Comparison of ENCODE assay signal across 34 cellular contexts in genomic region chr13:108645376-108645775, GRCh38. TPM values are rescaled to one million over a fixed set of nuclear protein-coding genes. Genes with fewer than 3 reads are reported as not detected.
"Had no signal": no experiment of that assay in that cellular context is flagged by ENCODE, and none has a peak within 500 bp of the region (broad histone marks: within the 10 kb centered on the region; RNA-seq: fewer than 3 reads in every experiment).

No MANE protein-coding gene starts in this region.

- H3K36me3 ChIP-seq: adrenal gland, ascending aorta, brain microvascular endothelial cell, breast epithelium, cardiac muscle cell had no signal

- H3K4me1 ChIP-seq: adrenal gland, ascending aorta, body of pancreas, breast epithelium had no signal

- H3K9me3 ChIP-seq: adrenal gland, ascending aorta, body of pancreas had no signal

- FAIRE-seq: astrocyte, bronchial epithelial cell had no signal

- H3K4me3 ChIP-seq: adrenal gland, ascending aorta, body of pancreas, breast epithelium, cardiac muscle cell had no signal

- DNase-seq: activated effector memory CD4-positive, alpha-beta T cell treated with anti-CD3 and anti-CD28 coated beads, Interleukin-2, amount 50 U/mL, for 16 hours; activated effector memory CD4-positive, alpha-beta T cell treated with Interleukin-2 at 50 U/mL for 16 hours; activated gamma-delta T cell; activated gamma-delta T cell treated with Interleukin-2 at 50 U/mL for 16 hours; activated naive CD4-positive, alpha-beta T cell; activated naive CD4-positive, alpha-beta T cell treated with anti-CD3 and anti-CD28 coated beads for 36 hours; activated naive CD4-positive, alpha-beta T cell treated with anti-CD3 and anti-CD28 coated beads, Interleukin-2, amount 10 ng/mL, durations not matched to agents 7 days and 5 days; activated naive CD4-positive, alpha-beta T cell treated with anti-CD3 and anti-CD28 coated beads, Interleukin-2, amount 50 U/mL, for 16 hours; activated naive CD4-positive, alpha-beta T cell treated with Interleukin-2 at 50 U/mL for 16 hours; activated naive CD8-positive, alpha-beta T cell treated with anti-CD3 and anti-CD28 coated beads for 36 hours; activated naive CD8-positive, alpha-beta T cell treated with anti-CD3 and anti-CD28 coated beads, Interleukin-2, amount 10 ng/mL, durations not matched to agents 7 days and 5 days; activated naive CD8-positive, alpha-beta T cell treated with anti-CD3 and anti-CD28 coated beads, Interleukin-2, amount 50 U/mL, for 24 hours; activated T-cell treated with anti-CD3 and anti-CD28 coated beads, Interleukin-2, amount 50 U/mL, for 4 hours; activated T-cell treated with anti-CD3 and anti-CD28 coated beads, Interleukin-2, amount 50 U/mL, for 48 hours; activated T-cell treated with anti-CD3 and anti-CD28 coated beads, Interleukin-2, amount 50 U/mL, for 72 hours; adrenal gland; amniotic stem cell; amygdala; anterior cingulate cortex; aorta; body of pancreas; brain microvascular endothelial cell; caudate nucleus; central memory CD4-positive, alpha-beta T cell; cerebellar nuclear complex had no signal

- ATAC-seq: activated naive CD4-positive, alpha-beta T cell treated with anti-CD3 and anti-CD28 coated beads, Interleukin-2, amount 50 U/mL, for 72 hours; activated naive CD8-positive, alpha-beta T cell treated with anti-CD3 and anti-CD28 coated beads, Interleukin-2, amount 50 U/mL, for 24 hours; activated T-cell treated with anti-CD3 and anti-CD28 coated beads, Interleukin-2, amount 50 U/mL, for 4 hours; activated T-cell treated with anti-CD3 and anti-CD28 coated beads, Interleukin-2, amount 50 U/mL, for 72 hours; activated T-helper 17 cell treated with anti-CD3 and anti-CD28 coated beads, Interleukin-2, amount 50 U/mL, for 72 hours; body of pancreas had no signal

- H3K27ac ChIP-seq: adrenal gland, ascending aorta, body of pancreas, brain microvascular endothelial cell, breast epithelium, cardiac muscle cell had no signal

- H3K27me3 ChIP-seq: adrenal gland, ascending aorta, body of pancreas, brain microvascular endothelial cell, breast epithelium, cardiac muscle cell had no signal

RNA-seq across cellular contexts. Expression of gene MYO16, which starts 16.0 kb away (rescaled TPM):
- total RNA-seq: activated naive CD4-positive, alpha-beta T cell treated with anti-CD3 and anti-CD28 coated beads for 36 hours; activated naive CD4-positive, alpha-beta T cell treated with anti-CD3 and anti-CD28 coated beads, Interleukin-2, amount 50 U/mL, for 72 hours; activated naive CD8-positive, alpha-beta T cell treated with anti-CD3 and anti-CD28 coated beads for 36 hours; activated T-cell treated with anti-CD3 and anti-CD28 coated beads, Interleukin-2, amount 50 U/mL, for 72 hours; activated T-helper 1 cell treated with anti-CD3 and anti-CD28 coated beads, Interleukin-12 subunit alpha, Interleukin-12 subunit beta, Interleukin-2, Interleukin-4 antibody, amounts not matched to agents 30 ng/mL and 10 ng/mL and 1 ng/mL, durations not matched to agents 14 hours and 24 hours and 36 hours; activated T-helper 17 cell treated with anti-CD3 and anti-CD28 coated beads, Interleukin-2, amount 50 U/mL, for 72 hours; activated T-helper 2 cell treated with anti-CD3 and anti-CD28 coated beads, Interferon-gamma antibody, Interleukin-2, Interleukin-4, amounts not matched to agents 10 μg/mL and 5 μg/mL and 100 μg/mL, durations not matched to agents 14 hours and 24 hours and 36 hours; ascending aorta; bronchial epithelial cell had no signal
- polyA plus RNA-seq: aorta had no signal
